Comparison of ENCODE assay signal across 10 cellular contexts in genomic region chr7:106345421-106346166, GRCh38.
DNase-seq lines count a peak whose midpoint lies in the region; ATAC-seq and TF ChIP-seq lines count a peak whose summit lies in the region.
"Had no signal": no experiment of that assay in that cellular context is flagged by ENCODE, and none has a peak within 500 bp of the region (broad histone marks: within the 10 kb centered on the region; RNA-seq: fewer than 3 reads in every experiment).

No MANE protein-coding gene starts in this region.

- H3K27me3 Mint-ChIP-seq in MCF 10A (ENCODE audit: insufficient read depth, unreplicated experiment) = no peaks in the 10 kb centered on the region

- TF ChIP-seq POLR2A in breast epithelium (IDR thresholded peaks at IDR 0.05) = no peak

- peak overlapping the region; percentile 75 for H3K27ac Mint-ChIP-seq in MCF 10A (ENCODE audit: low read depth, unreplicated experiment)

- BruUV-seq in MCF 10A (replicated peaks; lab: Mats Ljungman, UMichigan) = no TSS peak

- no peaks in the 10 kb centered on the region for H3K36me3 ChIP-seq in breast epithelium
- H3K36me3 ChIP-seq: ovary had no signal

- POLR2A ChIA-PET in MCF 10A (lab: Yijun Ruan, JAX) = interaction anchor here (0.6 to 3.5 kb wide), 7 partner anchors 9 to 76 kb away, joined by 3 to 31 read pairs (median 4); partner anchors contain the start of gene NAMPT

- no peak overlapping the region for H3K4me3 ChIP-seq in breast epithelium
- no peak overlapping the region for H3K4me3 ChIP-seq in fibroblast of pulmonary artery (replicated peaks; ENCODE audit: low read depth, low read length)
- H3K4me3 ChIP-seq: ovary had no signal

- H3K27ac ChIP-seq in breast epithelium = no peak overlapping the region
- H3K27ac ChIP-seq: ovary had no signal

- H3K9me3 ChIP-seq in breast epithelium = peaks cover 9 to 39% of the 10 kb centered on the region in 2 donors

- DNase-seq in MCF 10A (ENCODE audit: unreplicated experiment) (no peak), breast epithelium (ENCODE audit: low spot score in 2 of 2) (no peak), fibroblast of pulmonary artery (ENCODE audit: low read depth) (peak; percentile 75), stromal cell of bone marrow (ENCODE audit: low read depth) (peak; percentile 33), cortex of kidney (lab: John Stamatoyannopoulos, UW) (no peak), AML-193 (lab: John Stamatoyannopoulos, UW) (no peak)
- peak; percentile 25 to 35 for DNase-seq in activated CD4-positive, alpha-beta T cell treated with anti-CD3 and anti-CD28 coated beads, Interleukin-2, amount 50 U/mL, for 4 hours
- DNase-seq: HFFc6, ovary had no signal

- H3K9me3 Mint-ChIP-seq in MCF 10A (ENCODE audit: unreplicated experiment) = peaks cover 43% of the 10 kb centered on the region

- ATAC-seq in GM18502 (IDR thresholded peaks at IDR 0.05; ENCODE audit: poor library complexity, unreplicated experiment) = no peak

- no peaks in the 10 kb centered on the region for H3K4me1 ChIP-seq in breast epithelium

- CTCF ChIA-PET in MCF 10A (lab: Yijun Ruan, JAX) = no interaction called here

- TF ChIP-seq CTCF in MCF 10A (IDR thresholded peaks at IDR 0.05; ENCODE audit: unreplicated experiment) = no peak
- TF ChIP-seq CTCF in breast epithelium (IDR thresholded peaks at IDR 0.05) = no peak
- no peak for TF ChIP-seq CTCF in fibroblast of pulmonary artery (IDR thresholded peaks at IDR 0.05; ENCODE audit: low read length, missing control alignments)

- no peaks in the 10 kb centered on the region for H3K36me3 Mint-ChIP-seq in MCF 10A (ENCODE audit: insufficient read depth, unreplicated experiment)

- intact Hi-C loops in MCF 10A (cut with micrococcal nuclease) (loop anchor here (1.0 to 2.0 kb wide), 2 partner anchors 61 to 80 kb away; partner anchors contain the start of gene NAMPT), breast epithelium (cut with DNase I; ENCODE audit: low total_unique reads) (no loop called here)

- H3K4me1 Mint-ChIP-seq in MCF 10A (ENCODE audit: insufficient read depth, unreplicated experiment) = peaks cover 19% of the 10 kb centered on the region

- no peaks in the 10 kb centered on the region for H3K27me3 ChIP-seq in breast epithelium
- H3K27me3 ChIP-seq: ovary had no signal

- H3K4me3 Mint-ChIP-seq in MCF 10A (ENCODE audit: unreplicated experiment) = no peak overlapping the region
- H3K4me3 Mint-ChIP-seq: HFFc6 had no signal

Comparison
In these comparisons a context has a peak if more than half of its experiments do, and no peak if none do; other contexts are left out.
1. DNase-seq: peak in activated CD4-positive, alpha-beta T cell treated with anti-CD3 and anti-CD28 coated beads, Interleukin-2, amount 50 U/mL, for 4 hours (2 of 2), fibroblast of pulmonary artery (single experiment) and stromal cell of bone marrow (single experiment); none in MCF 10A (single experiment), breast epithelium (0 of 2), cortex of kidney (single experiment) and AML-193 (0 of 2).